8 cellular contexts compared by ENCODE assay signal in the genomic region with DNA sequence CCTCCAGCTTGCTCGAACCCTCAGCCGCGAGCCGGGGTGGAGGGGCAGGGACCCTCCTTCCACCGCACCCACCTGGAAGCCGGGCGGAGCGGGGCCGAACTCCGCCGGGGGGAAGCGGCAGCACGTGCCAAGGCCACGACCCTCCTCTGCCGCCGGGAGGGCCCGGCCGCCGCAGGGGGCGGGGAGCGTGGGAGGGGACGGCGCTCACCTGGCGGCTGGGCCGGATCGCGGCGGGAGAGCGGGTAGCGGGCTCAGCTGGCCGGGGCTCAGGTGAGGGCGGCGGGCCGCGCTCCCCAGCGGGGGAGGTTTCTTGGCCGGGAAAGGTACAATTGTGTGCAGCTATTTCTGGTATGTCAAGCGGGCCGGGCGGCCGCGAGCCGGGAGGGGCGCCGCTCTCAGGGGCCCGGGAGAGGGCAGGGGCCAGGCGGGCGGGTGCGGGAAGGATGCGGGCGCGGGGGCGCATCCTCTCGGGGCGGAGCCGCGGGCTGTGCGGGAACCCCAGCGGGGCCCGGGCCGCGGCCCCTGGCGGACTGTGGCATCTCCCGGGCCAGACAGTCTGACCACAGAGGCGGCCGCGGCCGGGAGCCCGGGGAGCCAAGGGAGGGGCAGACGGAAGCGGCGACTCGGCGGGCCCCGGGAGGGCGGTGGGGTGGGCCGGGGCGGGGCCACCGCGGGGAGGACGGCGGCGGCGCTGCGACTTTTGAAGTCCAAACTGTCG. TPM values are rescaled to one million over a fixed set of nuclear protein-coding genes. Genes with fewer than 3 reads are reported as not detected.
A peak's percentile ranks its signal among the peaks of the same experiment; 100 is the strongest.
DNase-seq lines count a peak whose midpoint lies in the region; ATAC-seq and TF ChIP-seq lines count a peak whose summit lies in the region.

A gene (plus strand): TSS at position 710 of the 718 bp plus-strand sequence. CDS start 328 bp downstream, outside the sequence.

- no peaks in the 10 kb centered on the region for H3K9me3 Mint-ChIP-seq in CD4-positive, alpha-beta T cell

- no peak within 1 kb of the TSS for H3K27ac ChIP-seq in CD4-positive, alpha-beta T cell (ENCODE audit: low read depth, low read length)
- peak within 1 kb of the TSS in 2 of 4 donors; percentile 23 to 43 for H3K27ac ChIP-seq in gastrocnemius medialis

- H3K4me1 Mint-ChIP-seq in CD4-positive, alpha-beta T cell (ENCODE audit: low read depth): peaks cover 24% of the 10 kb centered on the region

- peak; percentile 11 to 52 (median 34) for DNase-seq in CD4-positive, alpha-beta T cell
- peak; percentile 29 for DNase-seq in T follicular helper cell (ENCODE audit: low read depth)
- no peak for DNase-seq in astrocyte of the cerebellum (ENCODE audit: low read depth)
- DNase-seq in gastrocnemius medialis: no peak
- no peak for DNase-seq in DMS79 (lab: John Stamatoyannopoulos, UW)

- no peaks in the 10 kb centered on the region for H3K27me3 ChIP-seq in CD4-positive, alpha-beta T cell (ENCODE audit: control insufficient read depth, insufficient read depth, low read length)
- peaks cover 0 to 2% (median 0%) of the 10 kb centered on the region in 3 donors for H3K27me3 ChIP-seq in gastrocnemius medialis

- POLR2A ChIA-PET in CD4-positive, alpha-beta T cell (lab: Charles Lee): interaction anchor here (0.7 to 1.1 kb wide), 2 partner anchors 60 to 97 kb away, joined by 3 read pairs; no protein-coding TSS in a partner anchor

- no peaks in the 10 kb centered on the region for H3K36me3 ChIP-seq in gastrocnemius medialis

- no peak for TF ChIP-seq POLR2A in gastrocnemius medialis (IDR thresholded peaks at IDR 0.05)

- H3K27me3 Mint-ChIP-seq in CD4-positive, alpha-beta T cell: peaks cover 10% of the 10 kb centered on the region

- in situ Hi-C loops in astrocyte of the cerebellum (cut with HindIII; ENCODE audit: low sequenced_read_pairs) (no loop called here), gastrocnemius medialis (cut with MboI; ENCODE audit: low sequenced_read_pairs in 4 of 4) (no loop called here)

- H3K27ac Mint-ChIP-seq in CD4-positive, alpha-beta T cell: peak within 1 kb of the TSS; percentile 84

- H3K9me3 ChIP-seq in CD4-positive, alpha-beta T cell (ENCODE audit: control insufficient read depth, low read length): no peaks in the 10 kb centered on the region
- no peaks in the 10 kb centered on the region for H3K9me3 ChIP-seq in gastrocnemius medialis

- peaks cover 0 to 8% of the 10 kb centered on the region in 2 donors for H3K4me1 ChIP-seq in gastrocnemius medialis

- H3K4me3 Mint-ChIP-seq in CD4-positive, alpha-beta T cell: peak within 1 kb of the TSS; percentile 90

- H3K36me3 Mint-ChIP-seq in CD4-positive, alpha-beta T cell (ENCODE audit: low read depth): no peaks in the 10 kb centered on the region

- peak; percentile 56 for ATAC-seq in CD4-positive, alpha-beta T cell (ENCODE audit: poor library complexity)
- ATAC-seq in GM19397 (IDR thresholded peaks at IDR 0.05; ENCODE audit: unreplicated experiment): peak; percentile 71
- peak; percentile 74 for ATAC-seq in HG03432 (IDR thresholded peaks at IDR 0.05; ENCODE audit: unreplicated experiment)
- peak; percentile 41 to 73 for ATAC-seq in gastrocnemius medialis

- intact Hi-C loops in CD4-positive, alpha-beta T cell (cut with DNase I, micrococcal nuclease): loop anchor here in 1 of 2 experiments (5.0 kb wide), 2 partner anchors 83 to 1252 kb away; a partner anchor contains a TSS
- intact Hi-C loops in gastrocnemius medialis (cut with DNase I; ENCODE audit: low total_unique reads): no loop called here

- CTCF ChIA-PET in CD4-positive, alpha-beta T cell (lab: Charles Lee): no interaction called here

- H3K4me3 ChIP-seq in astrocyte of the cerebellum (ENCODE audit: low read depth, low read length) (peak within 1 kb of the TSS; percentile 91), iPS-11a (ENCODE audit: low read depth, low read length) (peak within 1 kb of the TSS; percentile 72), gastrocnemius medialis (peak within 1 kb of the TSS; percentile 63 to 77 (median 68))

- TF ChIP-seq CTCF in CD4-positive, alpha-beta T cell (IDR thresholded peaks at IDR 0.05): no peak
- TF ChIP-seq CTCF in astrocyte of the cerebellum (IDR thresholded peaks at IDR 0.05; ENCODE audit: low read depth, low read length, missing control alignments) (no peak), gastrocnemius medialis (IDR thresholded peaks at IDR 0.05 in 4 of 5, conservative IDR thresholded peaks at IDR 0.05 in 1 of 5) (no peak)

RNA-seq across cellular contexts. Expression of the gene that starts here (rescaled TPM):
- total RNA-seq in CD4-positive, alpha-beta T cell: 10 to 100 TPM; 35.2 to 36.3 TPM
- 100 to 1,000 TPM in 2 of 4 donors, 10 to 100 TPM in 2; 68.3 to 134 (median 95.9) TPM for total RNA-seq in gastrocnemius medialis

Comparison
In these comparisons a context has a peak if more than half of its experiments do, and no peak if none do; other contexts are left out.
1. DNase-seq: peak in CD4-positive, alpha-beta T cell (10 of 10) and T follicular helper cell (single experiment); none in astrocyte of the cerebellum (single experiment), gastrocnemius medialis (0 of 2) and DMS79 (single experiment).
2. Peak in every context shown above with its lines, with median percentiles within 50 percentile points of each other: ATAC-seq and H3K4me3 ChIP-seq.